In genomic region chr4:172830295-172830764, GRCh38 we compare ENCODE assay signal across 10 cellular contexts.
DNase-seq lines count a peak whose midpoint lies in the region; ATAC-seq, FAIRE-seq and TF ChIP-seq lines count a peak whose summit lies in the region.
"Had no signal": no experiment of that assay in that cellular context is flagged by ENCODE, and none has a peak within 500 bp of the region (broad histone marks: within the 10 kb centered on the region; RNA-seq: fewer than 3 reads in every experiment).

No MANE protein-coding gene starts in this region.

- CTCF ChIA-PET in CD4-positive, alpha-beta T cell (lab: Charles Lee): interaction anchor here (0.6 kb wide), 1 partner anchor 103 kb away, joined by 3 read pairs; no protein-coding TSS in a partner anchor

- no peaks in the 10 kb centered on the region for H3K27me3 ChIP-seq in CD4-positive, alpha-beta T cell (ENCODE audit: control insufficient read depth, insufficient read depth, low read length)
- H3K27me3 ChIP-seq in astrocyte (ENCODE audit: insufficient read depth, low read length): no peaks in the 10 kb centered on the region

- DNase-seq in CD4-positive, alpha-beta T cell: no peak
- no peak for DNase-seq in astrocyte (ENCODE audit: low read depth)
- peak; percentile 38 for DNase-seq in medulla oblongata (ENCODE audit: extremely low spot score)
- DNase-seq in activated T-cell treated with anti-CD3 and anti-CD28 coated beads, Interleukin-2, amount 50 U/mL, for 24 hours: no peak
- no peak for DNase-seq in activated gamma-delta T cell treated with Interleukin-2 at 50 U/mL for 16 hours

- TF ChIP-seq CTCF in CD4-positive, alpha-beta T cell (IDR thresholded peaks at IDR 0.05): peak; percentile 75
- TF ChIP-seq CTCF in astrocyte (IDR thresholded peaks at IDR 0.05; ENCODE audit: insufficient read depth, low read depth, low read length): peak; percentile 59

- H3K36me3 ChIP-seq in astrocyte (ENCODE audit: insufficient read depth, low read length): no peaks in the 10 kb centered on the region

- no peaks in the 10 kb centered on the region for H3K4me1 Mint-ChIP-seq in CD4-positive, alpha-beta T cell (ENCODE audit: low read depth)
- H3K4me1 Mint-ChIP-seq in astrocyte (ENCODE audit: low read depth, unreplicated experiment): peaks cover 16% of the 10 kb centered on the region
- H3K4me1 Mint-ChIP-seq in activated T-cell treated with anti-CD3 and anti-CD28 coated beads, Interleukin-2, amount 50 U/mL, for 24 hours (ENCODE audit: low read depth): no peaks in the 10 kb centered on the region

- H3K9me3 Mint-ChIP-seq in CD4-positive, alpha-beta T cell: no peaks in the 10 kb centered on the region
- no peaks in the 10 kb centered on the region for H3K9me3 Mint-ChIP-seq in astrocyte (ENCODE audit: unreplicated experiment)
- H3K9me3 Mint-ChIP-seq in activated T-cell treated with anti-CD3 and anti-CD28 coated beads, Interleukin-2, amount 50 U/mL, for 24 hours: no peaks in the 10 kb centered on the region

- no peak overlapping the region for H3K4me3 ChIP-seq in astrocyte (ENCODE audit: insufficient read depth, low read depth, low read length)

- H3K27me3 Mint-ChIP-seq in CD4-positive, alpha-beta T cell: peaks cover 6% of the 10 kb centered on the region
- H3K27me3 Mint-ChIP-seq in astrocyte (ENCODE audit: low read depth, unreplicated experiment): peaks cover 5% of the 10 kb centered on the region
- peaks cover 9% of the 10 kb centered on the region for H3K27me3 Mint-ChIP-seq in activated T-cell treated with anti-CD3 and anti-CD28 coated beads, Interleukin-2, amount 50 U/mL, for 24 hours

- H4K20me1 ChIP-seq in astrocyte (ENCODE audit: insufficient read depth, low read length): no peaks in the 10 kb centered on the region

- intact Hi-C loops in CD4-positive, alpha-beta T cell (cut with DNase I, micrococcal nuclease): no loop called here

- no peak for TF ChIP-seq EP300 in Ishikawa (IDR thresholded peaks at IDR 0.05; ENCODE audit: borderline replicate concordance)

- POLR2A ChIA-PET in CD4-positive, alpha-beta T cell (lab: Charles Lee): no interaction called here

- H3K4me3 Mint-ChIP-seq in CD4-positive, alpha-beta T cell: no peak overlapping the region
- no peak overlapping the region for H3K4me3 Mint-ChIP-seq in astrocyte (ENCODE audit: unreplicated experiment)
- no peak overlapping the region for H3K4me3 Mint-ChIP-seq in activated T-cell treated with anti-CD3 and anti-CD28 coated beads, Interleukin-2, amount 50 U/mL, for 24 hours

- FAIRE-seq in astrocyte (lab: Jason Lieb, UNC): no peak

- H3K27ac ChIP-seq in CD4-positive, alpha-beta T cell (ENCODE audit: low read depth, low read length): no peak overlapping the region
- no peak overlapping the region for H3K27ac ChIP-seq in astrocyte (ENCODE audit: low read depth, low read length)
- H3K27ac ChIP-seq: epithelial cell of prostate, HL-60 had no signal

- H3K4me2 ChIP-seq in astrocyte (ENCODE audit: low read length): no peak overlapping the region

- no peak for ATAC-seq in CD4-positive, alpha-beta T cell (ENCODE audit: poor library complexity)
- ATAC-seq in HG03571 (IDR thresholded peaks at IDR 0.05; ENCODE audit: unreplicated experiment): no peak
- ATAC-seq in HG02973 (IDR thresholded peaks at IDR 0.05; ENCODE audit: unreplicated experiment): no peak

- H3K79me2 ChIP-seq in astrocyte (ENCODE audit: insufficient read depth, low read length): no peaks in the 10 kb centered on the region

- H2AFZ ChIP-seq in astrocyte (ENCODE audit: low read depth, low read length): peak overlapping the region; percentile 28

- no peaks in the 10 kb centered on the region for H3K9me3 ChIP-seq in CD4-positive, alpha-beta T cell (ENCODE audit: control insufficient read depth, low read length)
- peaks cover 2% of the 10 kb centered on the region for H3K9me3 ChIP-seq in astrocyte (ENCODE audit: insufficient read depth, low read depth, low read length)

- peaks cover 9% of the 10 kb centered on the region for H3K4me1 ChIP-seq in astrocyte (ENCODE audit: insufficient read depth, low read length)

- no peak overlapping the region for H3K9ac ChIP-seq in astrocyte (ENCODE audit: low read length)

- no peak overlapping the region for H3K27ac Mint-ChIP-seq in CD4-positive, alpha-beta T cell
- H3K27ac Mint-ChIP-seq in astrocyte (ENCODE audit: unreplicated experiment): no peak overlapping the region
- no peak overlapping the region for H3K27ac Mint-ChIP-seq in activated T-cell treated with anti-CD3 and anti-CD28 coated beads, Interleukin-2, amount 50 U/mL, for 24 hours

- no peaks in the 10 kb centered on the region for H3K36me3 Mint-ChIP-seq in CD4-positive, alpha-beta T cell (ENCODE audit: low read depth)
- no peaks in the 10 kb centered on the region for H3K36me3 Mint-ChIP-seq in astrocyte (ENCODE audit: low read depth, unreplicated experiment)
- H3K36me3 Mint-ChIP-seq in activated T-cell treated with anti-CD3 and anti-CD28 coated beads, Interleukin-2, amount 50 U/mL, for 24 hours (ENCODE audit: low read depth): no peaks in the 10 kb centered on the region

- TF ChIP-seq RAD21 in Ishikawa (IDR thresholded peaks at IDR 0.05; ENCODE audit: low read depth): peak; percentile 65

TF ChIP-seq in Ishikawa, 13 proteins besides CTCF, POLR2A, EP300 and RAD21:
- TF ChIP-seq NFIC (IDR thresholded peaks at IDR 0.05) (no peak), TAF1 (IDR thresholded peaks at IDR 0.05; ENCODE audit: low read depth) (no peak), EGR1 (IDR thresholded peaks at IDR 0.05) (no peak), FOXM1 (IDR thresholded peaks at IDR 0.05; ENCODE audit: borderline replicate concordance, low read depth) (no peak)
- TF ChIP-seq, protein P1, sequence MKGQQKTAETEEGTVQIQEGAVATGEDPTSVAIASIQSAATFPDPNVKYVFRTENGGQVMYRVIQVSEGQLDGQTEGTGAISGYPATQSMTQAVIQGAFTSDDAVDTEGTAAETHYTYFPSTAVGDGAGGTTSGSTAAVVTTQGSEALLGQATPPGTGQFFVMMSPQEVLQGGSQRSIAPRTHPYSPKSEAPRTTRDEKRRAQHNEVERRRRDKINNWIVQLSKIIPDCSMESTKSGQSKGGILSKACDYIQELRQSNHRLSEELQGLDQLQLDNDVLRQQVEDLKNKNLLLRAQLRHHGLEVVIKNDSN (IDR thresholded peaks at IDR 0.05): no peak
- TF ChIP-seq, protein P2, sequence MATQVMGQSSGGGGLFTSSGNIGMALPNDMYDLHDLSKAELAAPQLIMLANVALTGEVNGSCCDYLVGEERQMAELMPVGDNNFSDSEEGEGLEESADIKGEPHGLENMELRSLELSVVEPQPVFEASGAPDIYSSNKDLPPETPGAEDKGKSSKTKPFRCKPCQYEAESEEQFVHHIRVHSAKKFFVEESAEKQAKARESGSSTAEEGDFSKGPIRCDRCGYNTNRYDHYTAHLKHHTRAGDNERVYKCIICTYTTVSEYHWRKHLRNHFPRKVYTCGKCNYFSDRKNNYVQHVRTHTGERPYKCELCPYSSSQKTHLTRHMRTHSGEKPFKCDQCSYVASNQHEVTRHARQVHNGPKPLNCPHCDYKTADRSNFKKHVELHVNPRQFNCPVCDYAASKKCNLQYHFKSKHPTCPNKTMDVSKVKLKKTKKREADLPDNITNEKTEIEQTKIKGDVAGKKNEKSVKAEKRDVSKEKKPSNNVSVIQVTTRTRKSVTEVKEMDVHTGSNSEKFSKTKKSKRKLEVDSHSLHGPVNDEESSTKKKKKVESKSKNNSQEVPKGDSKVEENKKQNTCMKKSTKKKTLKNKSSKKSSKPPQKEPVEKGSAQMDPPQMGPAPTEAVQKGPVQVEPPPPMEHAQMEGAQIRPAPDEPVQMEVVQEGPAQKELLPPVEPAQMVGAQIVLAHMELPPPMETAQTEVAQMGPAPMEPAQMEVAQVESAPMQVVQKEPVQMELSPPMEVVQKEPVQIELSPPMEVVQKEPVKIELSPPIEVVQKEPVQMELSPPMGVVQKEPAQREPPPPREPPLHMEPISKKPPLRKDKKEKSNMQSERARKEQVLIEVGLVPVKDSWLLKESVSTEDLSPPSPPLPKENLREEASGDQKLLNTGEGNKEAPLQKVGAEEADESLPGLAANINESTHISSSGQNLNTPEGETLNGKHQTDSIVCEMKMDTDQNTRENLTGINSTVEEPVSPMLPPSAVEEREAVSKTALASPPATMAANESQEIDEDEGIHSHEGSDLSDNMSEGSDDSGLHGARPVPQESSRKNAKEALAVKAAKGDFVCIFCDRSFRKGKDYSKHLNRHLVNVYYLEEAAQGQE (IDR thresholded peaks at IDR 0.05; ENCODE audit: low read depth): no peak
